In the genomic region with DNA sequence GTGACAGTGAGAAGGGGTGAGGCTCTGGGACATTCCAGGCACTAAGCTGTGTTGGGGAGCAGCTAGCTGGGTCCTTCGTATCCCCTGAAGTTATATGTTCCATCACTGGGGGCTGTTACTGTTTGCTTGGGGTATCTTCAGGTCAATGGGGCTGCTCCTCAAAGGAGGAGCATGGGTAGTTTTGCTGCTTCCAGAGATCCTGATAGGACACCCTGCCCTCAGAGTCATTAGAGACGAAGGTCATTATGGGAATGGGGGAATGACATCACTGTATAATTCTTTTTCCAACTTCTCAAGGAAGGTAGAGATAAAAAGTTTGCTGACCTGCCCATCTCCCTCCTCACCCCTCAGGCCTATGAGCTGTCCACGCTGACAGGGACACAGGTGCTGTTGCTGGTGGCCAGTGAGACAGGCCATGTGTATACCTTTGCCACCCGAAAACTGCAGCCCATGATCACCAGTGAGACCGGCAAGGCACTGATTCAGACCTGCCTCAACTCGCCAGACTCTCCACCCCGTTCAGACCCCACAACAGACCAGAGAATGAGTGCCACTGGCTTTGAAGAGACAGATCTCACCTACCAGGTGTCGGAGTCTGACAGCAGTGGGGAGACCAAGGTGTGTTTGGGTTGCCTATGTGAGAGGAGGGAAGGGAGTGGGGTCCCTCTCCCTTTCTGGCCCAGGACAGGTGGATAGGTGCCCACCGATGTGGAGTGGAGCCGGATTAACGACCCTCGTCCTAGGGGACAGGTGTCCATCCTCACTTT, we compare ENCODE assay signal across 8 cellular contexts. TPM values are rescaled to one million over a fixed set of nuclear protein-coding genes. Genes with fewer than 3 reads are reported as not detected.
DNase-seq lines count a peak whose midpoint lies in the region; ATAC-seq and TF ChIP-seq lines count a peak whose summit lies in the region.

No MANE protein-coding gene starts in this region.

- H3K27ac Mint-ChIP-seq in CD4-positive, alpha-beta T cell: peak overlapping the region; percentile 88

- H3K27me3 Mint-ChIP-seq in CD4-positive, alpha-beta T cell: no peaks in the 10 kb centered on the region

- no peak overlapping the region for H2AFZ ChIP-seq in neuron (ENCODE audit: low read depth, low read length)

- peaks cover 53% of the 10 kb centered on the region for H3K36me3 Mint-ChIP-seq in CD4-positive, alpha-beta T cell (ENCODE audit: low read depth)

- peak overlapping the region; percentile 89 for H3K4me3 Mint-ChIP-seq in CD4-positive, alpha-beta T cell

- no peaks in the 10 kb centered on the region for H3K27me3 ChIP-seq in CD4-positive, alpha-beta T cell (ENCODE audit: control insufficient read depth, insufficient read depth, low read length)
- H3K27me3 ChIP-seq in dorsolateral prefrontal cortex: no peaks in the 10 kb centered on the region
- no peaks in the 10 kb centered on the region for H3K27me3 ChIP-seq in neuron (ENCODE audit: insufficient read depth, low read length)

- no peaks in the 10 kb centered on the region for H3K9me3 Mint-ChIP-seq in CD4-positive, alpha-beta T cell

- intact Hi-C loops in CD4-positive, alpha-beta T cell (cut with DNase I, micrococcal nuclease): loop anchor here (1.0 to 10.0 kb wide), 9 partner anchors 9 to 1121 kb away; a partner anchor contains a TSS
- intact Hi-C loops in dorsolateral prefrontal cortex (cut with DNase I): loop anchor here (5.0 to 10.0 kb wide), 8 partner anchors 74 to 454 kb away; a partner anchor contains a TSS

- ATAC-seq in CD4-positive, alpha-beta T cell (ENCODE audit: poor library complexity): no peak
- ATAC-seq in GM19467 (IDR thresholded peaks at IDR 0.05; ENCODE audit: unreplicated experiment): no peak

- H3K27ac ChIP-seq in CD4-positive, alpha-beta T cell (ENCODE audit: low read depth, low read length): peak overlapping the region; percentile 78
- peak overlapping the region; percentile 52 to 98 (median 90) for H3K27ac ChIP-seq in dorsolateral prefrontal cortex

- peaks cover 42% of the 10 kb centered on the region for H3K4me1 Mint-ChIP-seq in CD4-positive, alpha-beta T cell (ENCODE audit: low read depth)

- H3K36me3 ChIP-seq in neuron (ENCODE audit: insufficient read depth, low read length): peaks cover 34% of the 10 kb centered on the region

- no peak for TF ChIP-seq CTCF in CD4-positive, alpha-beta T cell (IDR thresholded peaks at IDR 0.05)
- TF ChIP-seq CTCF in NB4 (IDR thresholded peaks at IDR 0.05; ENCODE audit: low read depth, low read length) (no peak), dorsolateral prefrontal cortex (IDR thresholded peaks at IDR 0.05 in 54 of 56, conservative IDR thresholded peaks at IDR 0.05 in 2 of 56; ENCODE audit: low read depth in 1 of 56, partially characterized antibody in 56 of 56) (no peak)

- CTCF ChIA-PET in CD4-positive, alpha-beta T cell (lab: Charles Lee): interaction anchor here (1.7 kb wide), 1 partner anchor 225 kb away, joined by 3 read pairs; no protein-coding TSS in a partner anchor

- H3K9me3 ChIP-seq in CD4-positive, alpha-beta T cell (ENCODE audit: control insufficient read depth, low read length): no peaks in the 10 kb centered on the region
- no peaks in the 10 kb centered on the region for H3K9me3 ChIP-seq in neuron (ENCODE audit: low read length)

- TF ChIP-seq POLR2A in NB4 (IDR thresholded peaks at IDR 0.05; ENCODE audit: extremely low read depth, insufficient read length): no peak

- peak in 1 of 10 experiments; percentile 17 for DNase-seq in CD4-positive, alpha-beta T cell
- DNase-seq in NB4 (ENCODE audit: low read depth): no peak
- DNase-seq in dorsolateral prefrontal cortex: no peak
- no peak for DNase-seq in NCI-H345 (lab: John Stamatoyannopoulos, UW)
- DNase-seq in hepatic stellate cell (ENCODE audit: low spot score): no peak
- no peak for DNase-seq in putamen (ENCODE audit: low spot score)

- POLR2A ChIA-PET in CD4-positive, alpha-beta T cell (lab: Charles Lee): interaction anchor here (1.0 to 2.8 kb wide), 16 partner anchors 8 to 428 kb away, joined by 3 to 20 read pairs (median 6); a partner anchor contains a TSS

- H3K4me3 ChIP-seq in NB4 (ENCODE audit: low read depth, low read length) (peak overlapping the region; percentile 74), dorsolateral prefrontal cortex (peak overlapping the region; percentile 29 to 98 (median 86)), neuron (ENCODE audit: low read length) (peak overlapping the region; percentile 79)

- peaks cover 25% of the 10 kb centered on the region for H3K4me1 ChIP-seq in neuron (ENCODE audit: insufficient read depth, low read length)

RNA-seq across cellular contexts. Expression of a gene that starts 2.6 kb away (rescaled TPM):
- total RNA-seq in CD4-positive, alpha-beta T cell: 10 to 100 TPM; 22.8 to 23.7 TPM
- total RNA-seq in dorsolateral prefrontal cortex: 10 to 100 TPM; 18.4 to 31.7 (median 23.1) TPM

RNA-seq across cellular contexts. Expression of a gene that starts 8.3 kb away (rescaled TPM):
- 10 to 100 TPM; 75.5 to 79.2 TPM for total RNA-seq in CD4-positive, alpha-beta T cell
- 100 to 1,000 TPM in 19 of 120 experiments, 10 to 100 TPM in 101; 57.4 to 123 (median 84.1) TPM for total RNA-seq in dorsolateral prefrontal cortex

RNA-seq across cellular contexts. Expression of a gene that starts 55.6 kb away (rescaled TPM):
- total RNA-seq in CD4-positive, alpha-beta T cell: 10 to 100 TPM; 27.3 to 30.6 TPM
- 10 to 100 TPM; 18.4 to 54.6 (median 31.2) TPM for total RNA-seq in dorsolateral prefrontal cortex
